ENCODE assay signal across 17 cellular contexts in genomic region chr19:6754653-6755463, GRCh38. TPM values are rescaled to one million over a fixed set of nuclear protein-coding genes. Genes with fewer than 3 reads are reported as not detected.
"Had no signal": no experiment of that assay in that cellular context is flagged by ENCODE, and none has a peak within 500 bp of the region (broad histone marks: within the 10 kb centered on the region; RNA-seq: fewer than 3 reads in every experiment).

No MANE protein-coding gene starts in this region.

- H3K9me3 ChIP-seq: ascending aorta, gastrocnemius medialis, left lung, neutrophil, suprapubic skin, upper lobe of left lung had no signal

- H3K36me3 ChIP-seq: neutrophil had no signal

- H3K4me3 ChIP-seq: ascending aorta, gastrocnemius medialis, left lung, suprapubic skin, upper lobe of left lung had no signal

- H3K27me3 ChIP-seq: ascending aorta, gastrocnemius medialis, left lung, suprapubic skin, upper lobe of left lung had no signal

- FAIRE-seq: keratinocyte had no signal

- DNase-seq: activated CD4-positive, alpha-beta T cell treated with anti-CD3 and anti-CD28 coated beads, Interleukin-2, amount 50 U/mL, for 48 hours; activated CD4-positive, CD25-positive, alpha-beta regulatory T cell treated with anti-CD3 and anti-CD28 coated beads, Interleukin-2, amount 50 U/mL, for 72 hours; activated gamma-delta T cell; activated T-cell treated with anti-CD3 and anti-CD28 coated beads, Interleukin-2, amount 50 U/mL, for 1 hour; erythroblast; gastrocnemius medialis; mammary epithelial cell; stimulated activated CD4-positive, alpha-beta T cell treated with anti-CD3 and anti-CD28 coated beads, Interleukin-4, amount 100 ng/mL, for 1 hour; stimulated activated naive CD4-positive, alpha-beta T cell; T-helper 1 cell had no signal

- H3K27ac ChIP-seq: ascending aorta, left lung, neutrophil, suprapubic skin had no signal

- ATAC-seq: left lung had no signal

RNA-seq across cellular contexts. Expression of gene SH2D3A, which starts 12.4 kb away (rescaled TPM):
- total RNA-seq: ascending aorta, gastrocnemius medialis, skeletal muscle tissue had no signal

RNA-seq across cellular contexts. Expression of gene VAV1, which starts 17.6 kb away (rescaled TPM):
- polyA plus RNA-seq: mammary epithelial cell had no signal
